Comparison of ENCODE assay signal across 1 cellular context in the genomic region with DNA sequence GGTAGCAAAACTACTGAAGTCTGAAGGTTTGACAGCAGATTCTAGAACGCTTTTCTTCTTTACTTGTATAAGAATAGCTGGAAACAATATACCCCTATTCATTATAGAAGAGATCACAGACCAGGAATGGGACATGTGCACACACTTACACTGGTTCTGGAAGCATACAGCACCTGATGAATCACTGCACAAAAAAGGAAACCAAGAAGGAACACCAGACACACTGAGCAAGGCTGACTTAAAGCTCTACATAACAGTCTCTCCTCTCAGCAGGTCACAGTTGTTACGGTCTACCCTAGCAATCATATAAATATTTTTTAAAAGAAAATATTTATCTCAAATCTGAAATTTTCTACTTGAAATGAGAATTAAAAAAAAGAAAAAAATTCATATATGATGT.
TF ChIP-seq lines count a peak whose summit lies in the region.

No MANE protein-coding gene starts in this region.

TF ChIP-seq in H1, 55 proteins besides CTCF, POLR2A, EP300 and RAD21 (continued from another document):
- TF ChIP-seq KDM4A (IDR thresholded peaks at IDR 0.05; ENCODE audit: low read depth, low read length, severe bottlenecking) (no peak), SRF (IDR thresholded peaks at IDR 0.05; ENCODE audit: low read depth, low read length) (no peak), BCL11A (IDR thresholded peaks at IDR 0.05; ENCODE audit: low read depth in 2 of 2, low read length in 2 of 2) (no peak), SAP30 (IDR thresholded peaks at IDR 0.05; ENCODE audit: insufficient read depth, insufficient replicate concordance, low read length) (no peak)
- TF ChIP-seq, protein P1, sequence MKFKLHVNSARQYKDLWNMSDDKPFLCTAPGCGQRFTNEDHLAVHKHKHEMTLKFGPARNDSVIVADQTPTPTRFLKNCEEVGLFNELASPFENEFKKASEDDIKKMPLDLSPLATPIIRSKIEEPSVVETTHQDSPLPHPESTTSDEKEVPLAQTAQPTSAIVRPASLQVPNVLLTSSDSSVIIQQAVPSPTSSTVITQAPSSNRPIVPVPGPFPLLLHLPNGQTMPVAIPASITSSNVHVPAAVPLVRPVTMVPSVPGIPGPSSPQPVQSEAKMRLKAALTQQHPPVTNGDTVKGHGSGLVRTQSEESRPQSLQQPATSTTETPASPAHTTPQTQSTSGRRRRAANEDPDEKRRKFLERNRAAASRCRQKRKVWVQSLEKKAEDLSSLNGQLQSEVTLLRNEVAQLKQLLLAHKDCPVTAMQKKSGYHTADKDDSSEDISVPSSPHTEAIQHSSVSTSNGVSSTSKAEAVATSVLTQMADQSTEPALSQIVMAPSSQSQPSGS (IDR thresholded peaks at IDR 0.05; ENCODE audit: low read length), result no peak
